In genomic region chr6:129523814-129524213, GRCh38 we compare ENCODE assay signal across 9 cellular contexts.
"Had no signal": no experiment of that assay in that cellular context is flagged by ENCODE, and none has a peak within 500 bp of the region (broad histone marks: within the 10 kb centered on the region; RNA-seq: fewer than 3 reads in every experiment).

No MANE protein-coding gene starts in this region.

- H3K9me3 ChIP-seq: HAP-1 had no signal

- H3K4me3 ChIP-seq: GM23248, HAP-1 had no signal

- H3K4me1 Mint-ChIP-seq: IgD-negative memory B cell had no signal

- H3K4me3 Mint-ChIP-seq: HFFc6, IgD-negative memory B cell had no signal

- H3K4me1 ChIP-seq: HAP-1 had no signal

- H3K27me3 Mint-ChIP-seq: IgD-negative memory B cell had no signal

- DNase-seq: GM23248, GOT3, H7, HFFc6, KBM-7 had no signal

- FAIRE-seq: HepG2 had no signal

- H3K9me3 Mint-ChIP-seq: HFFc6, IgD-negative memory B cell had no signal

- H3K36me3 ChIP-seq: HAP-1 had no signal

- H3K27ac ChIP-seq: GM23248, HL-60 had no signal

- H2AFZ ChIP-seq: GM23248 had no signal

- H3K27ac Mint-ChIP-seq: HFFc6, IgD-negative memory B cell had no signal
